ENCODE assay signal across 24 cellular contexts in the genomic region with DNA sequence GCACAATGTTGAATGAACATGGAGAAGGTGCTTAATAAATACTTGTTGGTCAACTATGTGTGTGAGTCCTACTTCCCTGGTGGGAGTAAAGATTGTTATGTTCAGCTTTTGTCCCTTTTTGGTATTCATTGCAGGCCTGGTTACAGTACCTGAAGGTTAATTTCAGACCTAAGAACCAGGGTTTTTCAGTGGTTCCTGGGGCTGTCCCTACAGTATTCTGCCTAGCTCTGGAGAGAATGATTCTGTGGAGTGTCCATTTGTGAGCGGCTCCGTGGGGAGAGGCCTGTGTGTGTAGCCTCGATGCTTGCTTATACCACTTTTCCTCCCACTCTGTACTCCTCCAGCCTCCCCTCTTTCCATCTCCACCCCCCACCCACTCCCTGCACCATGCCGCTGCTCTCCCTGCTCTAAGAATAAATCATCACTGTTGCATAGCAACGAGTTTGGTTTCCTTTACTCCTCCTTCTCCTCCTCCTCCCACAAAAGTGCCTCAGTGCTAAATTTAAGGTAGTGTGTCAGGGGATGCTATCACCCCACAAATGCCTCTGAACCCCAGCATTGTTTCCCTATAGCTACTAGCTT.
DNase-seq lines count a peak whose midpoint lies in the region; ATAC-seq and TF ChIP-seq lines count a peak whose summit lies in the region.
"Had no signal": no experiment of that assay in that cellular context is flagged by ENCODE, and none has a peak within 500 bp of the region (broad histone marks: within the 10 kb centered on the region; RNA-seq: fewer than 3 reads in every experiment).

No MANE protein-coding gene starts in this region.

- no peak overlapping the region for H3K4me3 Mint-ChIP-seq in nephron progenitor cell
- H3K4me3 Mint-ChIP-seq: CD8-positive, alpha-beta T cell; immature natural killer cell; natural killer cell; WTC11 had no signal

- no peak for TF ChIP-seq POLR2A in prostate gland (IDR thresholded peaks at IDR 0.05)

- H3K36me3 ChIP-seq in BLaER1 treated with 17β-estradiol and CSF1 and Interleukin-3, amounts not matched to agents 10 nM and 100 nM: no peaks in the 10 kb centered on the region
- H3K36me3 ChIP-seq in prostate gland: no peaks in the 10 kb centered on the region
- H3K36me3 ChIP-seq: colonic mucosa, pancreas had no signal

- no peak overlapping the region for H3K9ac ChIP-seq in BLaER1 treated with 17β-estradiol and CSF1 and Interleukin-3, amounts not matched to agents 10 nM and 100 nM

- no peaks in the 10 kb centered on the region for H3K27me3 ChIP-seq in BLaER1 treated with 17β-estradiol and CSF1 and Interleukin-3, amounts not matched to agents 10 nM and 100 nM
- H3K27me3 ChIP-seq in prostate gland (replicated peaks; ENCODE audit: insufficient read depth): no peaks in the 10 kb centered on the region
- H3K27me3 ChIP-seq: colonic mucosa, pancreas had no signal

- no peak overlapping the region for H3K27ac ChIP-seq in BLaER1 treated with 17β-estradiol and CSF1 and Interleukin-3, amounts not matched to agents 10 nM and 100 nM
- peak overlapping the region; percentile 36 for H3K27ac ChIP-seq in caudate nucleus (ENCODE audit: low read depth, low read length)
- no peak overlapping the region for H3K27ac ChIP-seq in prostate gland
- H3K27ac ChIP-seq: colonic mucosa, foreskin keratinocyte, pancreas had no signal

- H3K9me3 ChIP-seq in BLaER1 treated with 17β-estradiol and CSF1 and Interleukin-3, amounts not matched to agents 10 nM and 100 nM (replicated peaks in 1 of 11): no peaks in the 10 kb centered on the region
- no peaks in the 10 kb centered on the region for H3K9me3 ChIP-seq in prostate gland
- H3K9me3 ChIP-seq: colonic mucosa, pancreas had no signal

- no peaks in the 10 kb centered on the region for H3K36me3 Mint-ChIP-seq in nephron progenitor cell (ENCODE audit: low read depth)
- H3K36me3 Mint-ChIP-seq: CD8-positive, alpha-beta T cell; immature natural killer cell; natural killer cell; WTC11 had no signal

- peak overlapping the region; percentile 18 to 66 (median 53); a peak in 21 of 22 replicates for H3K4me2 ChIP-seq in BLaER1 treated with 17β-estradiol and CSF1 and Interleukin-3, amounts not matched to agents 10 nM and 100 nM

- H3K4me3 ChIP-seq in BLaER1 treated with 17β-estradiol and CSF1 and Interleukin-3, amounts not matched to agents 10 nM and 100 nM: no peak overlapping the region
- H3K4me3 ChIP-seq in prostate gland: no peak overlapping the region
- H3K4me3 ChIP-seq: colonic mucosa, pancreas had no signal

- H3K4me1 ChIP-seq in BLaER1 treated with 17β-estradiol and CSF1 and Interleukin-3, amounts not matched to agents 10 nM and 100 nM: peaks cover 11 to 23% (median 17%) of the 10 kb centered on the region in 10 experiments
- H3K4me1 ChIP-seq in prostate gland (replicated peaks): no peaks in the 10 kb centered on the region
- H3K4me1 ChIP-seq: colonic mucosa, foreskin keratinocyte, pancreas had no signal

- peaks cover 38% of the 10 kb centered on the region for H3K4me1 Mint-ChIP-seq in nephron progenitor cell
- H3K4me1 Mint-ChIP-seq: immature natural killer cell, natural killer cell had no signal

- H3K9me3 Mint-ChIP-seq in nephron progenitor cell: no peaks in the 10 kb centered on the region
- H3K9me3 Mint-ChIP-seq: CD8-positive, alpha-beta T cell; immature natural killer cell had no signal

- H4K20me1 ChIP-seq in BLaER1 treated with 17β-estradiol and CSF1 and Interleukin-3, amounts not matched to agents 10 nM and 100 nM: no peaks in the 10 kb centered on the region; a peak in 1 of 22 replicates

- peak; percentile 14 for DNase-seq in GM10266 (ENCODE audit: extremely low spot score)
- peak in 43 of 61 donors; percentile 14 to 92 (median 40) for DNase-seq in caudate nucleus (lab: John Stamatoyannopoulos, UW)
- DNase-seq in nephron progenitor cell: peak; percentile 26
- DNase-seq in prostate gland (ENCODE audit: low spot score): no peak
- DNase-seq: activated CD4-positive, alpha-beta T cell treated with anti-CD3 and anti-CD28 coated beads, Interleukin-2, amount 50 U/mL, for 48 hours; CD8-positive, alpha-beta T cell; colonic mucosa; DMS153; foreskin keratinocyte; immature natural killer cell; Karpas-422; midbrain; natural killer cell; NCI-H1694 treated with DMSO at 0.1 percent for 48 hours; NCI-H226; OCI-M1; pancreas; trophoblast cell had no signal

- 61% methylated on average over 5 of the region's 5 CpGs for WGBS in prostate gland

- H3K27me3 Mint-ChIP-seq in nephron progenitor cell (ENCODE audit: low read depth, poor library complexity): peaks cover 3% of the 10 kb centered on the region

- TF ChIP-seq CTCF in GM10266 (IDR thresholded peaks at IDR 0.05; ENCODE audit: control insufficient read depth, insufficient read depth, low read depth, missing control alignments) (no peak), nephron progenitor cell (IDR thresholded peaks at IDR 0.05) (no peak), prostate gland (IDR thresholded peaks at IDR 0.05) (no peak)

- H3K27ac Mint-ChIP-seq in nephron progenitor cell: no peak overlapping the region
- H3K27ac Mint-ChIP-seq: CD8-positive, alpha-beta T cell; immature natural killer cell; natural killer cell; WTC11 had no signal

- ATAC-seq in GM21390 (IDR thresholded peaks at IDR 0.05; ENCODE audit: unreplicated experiment): no peak
- no peak for ATAC-seq in GM21367 (IDR thresholded peaks at IDR 0.05; ENCODE audit: unreplicated experiment)
- ATAC-seq: CD8-positive, alpha-beta T cell; esophagus mucosa; foreskin keratinocyte; natural killer cell; pancreas; sciatic nerve; WTC11 had no signal

- intact Hi-C loops in prostate gland (cut with DNase I): no loop called here
